Comparison of ENCODE assay signal across 17 cellular contexts in genomic region chr13:78595458-78595818, GRCh38. TPM values are rescaled to one million over a fixed set of nuclear protein-coding genes. Genes with fewer than 3 reads are reported as not detected.
DNase-seq lines count a peak whose midpoint lies in the region; ATAC-seq lines count a peak whose summit lies in the region.
"Had no signal": no experiment of that assay in that cellular context is flagged by ENCODE, and none has a peak within 500 bp of the region (broad histone marks: within the 10 kb centered on the region; RNA-seq: fewer than 3 reads in every experiment).

No MANE protein-coding gene starts in this region.

- in situ Hi-C loops in ACHN (cut with HindIII; ENCODE audit: low pct_ligation_motif_present, low pct_unique_long_range_greater_than_20kb, low sequenced_read_pairs), result no loop called here

- H3K4me3 Mint-ChIP-seq in stimulated activated naive CD8-positive, alpha-beta T cell treated with anti-CD3 and anti-CD28 coated beads, Interleukin-15, amount 100 ng/mL, for 72 hours, result peak overlapping the region; percentile 37 to 70
- peak overlapping the region in 1 of 3 donors; percentile 22 for H3K4me3 Mint-ChIP-seq in T-cell
- H3K4me3 Mint-ChIP-seq: CD8-positive, alpha-beta T cell had no signal

- peaks cover 88% of the 10 kb centered on the region for H3K27me3 Mint-ChIP-seq in stimulated activated naive CD8-positive, alpha-beta T cell treated with anti-CD3 and anti-CD28 coated beads, Interleukin-15, amount 100 ng/mL, for 72 hours
- peaks cover 75 to 86% of the 10 kb centered on the region in 2 donors for H3K27me3 Mint-ChIP-seq in T-cell

- CTCF ChIA-PET in T-cell (lab: Charles Lee), result interaction anchor here in 1 of 2 donors (0.6 to 0.7 kb wide), 2 partner anchors 1063 to 1796 kb away, joined by 3 to 7 read pairs; no protein-coding TSS in a partner anchor

- POLR2A ChIA-PET in T-cell (lab: Charles Lee), result no interaction called here

- no peak overlapping the region for H3K27ac Mint-ChIP-seq in stimulated activated naive CD8-positive, alpha-beta T cell treated with anti-CD3 and anti-CD28 coated beads, Interleukin-15, amount 100 ng/mL, for 72 hours
- H3K27ac Mint-ChIP-seq in T-cell, result peak overlapping the region; percentile 16 to 23
- H3K27ac Mint-ChIP-seq: CD8-positive, alpha-beta T cell had no signal

- no peak for ATAC-seq in stimulated activated naive CD8-positive, alpha-beta T cell treated with anti-CD3 and anti-CD28 coated beads, Interleukin-15, amount 100 ng/mL, for 72 hours
- no peak for ATAC-seq in stimulated activated naive CD8-positive, alpha-beta T cell treated with anti-CD3 and anti-CD28 coated beads, Interleukin-15, Interleukin-2, amounts not matched to agents 100 U/mL and 50 U/mL, for 24 hours
- ATAC-seq in T-cell (replicated peaks in 1 of 4), result no peak
- ATAC-seq in GM21390 (IDR thresholded peaks at IDR 0.05; ENCODE audit: unreplicated experiment), result no peak
- ATAC-seq: CD8-positive, alpha-beta T cell; gastroesophageal sphincter had no signal

- H3K9me3 Mint-ChIP-seq in stimulated activated naive CD8-positive, alpha-beta T cell treated with anti-CD3 and anti-CD28 coated beads, Interleukin-15, amount 100 ng/mL, for 72 hours, result no peaks in the 10 kb centered on the region
- peaks cover 0 to 9% (median under 1%) of the 10 kb centered on the region in 3 donors for H3K9me3 Mint-ChIP-seq in T-cell

- no peaks in the 10 kb centered on the region for H3K36me3 Mint-ChIP-seq in T-cell
- H3K36me3 Mint-ChIP-seq: CD8-positive, alpha-beta T cell had no signal

- H3K4me1 Mint-ChIP-seq in stimulated activated naive CD8-positive, alpha-beta T cell treated with anti-CD3 and anti-CD28 coated beads, Interleukin-15, amount 100 ng/mL, for 72 hours, result peaks cover 18% of the 10 kb centered on the region
- H3K4me1 Mint-ChIP-seq in T-cell, result peaks cover 2 to 8% (median 7%) of the 10 kb centered on the region in 3 donors

- DNase-seq in stimulated activated naive CD8-positive, alpha-beta T cell treated with anti-CD3 and anti-CD28 coated beads, Interleukin-15, amount 100 ng/mL, for 72 hours, result no peak
- no peak for DNase-seq in stimulated activated naive CD8-positive, alpha-beta T cell treated with anti-CD3 and anti-CD28 coated beads, Interleukin-15, Interleukin-2, amounts not matched to agents 100 U/mL and 50 U/mL, for 24 hours
- DNase-seq in T-cell, result no peak
- peak; percentile 62 for DNase-seq in islet precursor cell
- DNase-seq in activated effector memory CD4-positive, alpha-beta T cell treated with Interleukin-2 at 50 U/mL for 16 hours, result no peak
- DNase-seq in NCI-H2081 treated with DMSO at 0.1 percent for 48 hours (lab: John Stamatoyannopoulos, UW), result no peak
- no peak for DNase-seq in ACHN
- DNase-seq: CD8-positive, alpha-beta T cell; effector CD8-positive, alpha-beta T cell; NCI-H187 treated with DMSO at 0.1 percent for 48 hours; OCI-M1; stimulated activated CD4-positive, alpha-beta T cell treated with anti-CD3 and anti-CD28 coated beads, Interleukin-2, amount 100 ng/mL, for 48 hours; stomach had no signal

RNA-seq across cellular contexts. Expression of gene POU4F1, which starts 7.9 kb away (rescaled TPM):
- total RNA-seq in T-cell, result under 1 TPM in 4 of 5 donors, not detected in 1; 0.07 to 0.13 (median 0.10) TPM
- total RNA-seq: H4, left lung, stomach had no signal

Comparison
In these comparisons a context has a peak if more than half of its experiments do, and no peak if none do; other contexts are left out.
1. H3K27ac Mint-ChIP-seq: peak in T-cell (2 of 2); none in stimulated activated naive CD8-positive, alpha-beta T cell treated with anti-CD3 and anti-CD28 coated beads, Interleukin-15, amount 100 ng/mL, for 72 hours (0 of 2).